13 cellular contexts compared by ENCODE assay signal in the genomic region with DNA sequence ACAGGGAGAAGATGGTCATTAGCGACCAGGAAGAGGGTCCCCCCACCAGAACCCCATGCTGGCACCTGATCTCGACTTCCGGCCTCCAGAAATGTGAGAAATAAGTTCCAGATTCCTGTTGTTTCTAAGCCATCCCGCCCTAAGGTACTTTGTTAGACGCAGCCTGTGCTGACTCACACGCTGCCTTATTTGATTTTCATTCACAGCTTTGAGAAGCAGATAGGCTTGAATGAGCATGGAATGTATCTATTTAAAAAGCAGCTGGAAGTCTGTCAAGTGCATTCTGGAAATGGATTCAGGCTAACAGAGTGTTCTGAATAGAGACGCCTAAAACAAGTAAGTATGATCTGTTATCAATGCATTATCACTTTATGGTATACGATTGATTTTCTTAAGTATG. TPM values are rescaled to one million over a fixed set of nuclear protein-coding genes. Genes with fewer than 3 reads are reported as not detected.
DNase-seq lines count a peak whose midpoint lies in the region; ATAC-seq lines count a peak whose summit lies in the region.
"Had no signal": no experiment of that assay in that cellular context is flagged by ENCODE, and none has a peak within 500 bp of the region (broad histone marks: within the 10 kb centered on the region; RNA-seq: fewer than 3 reads in every experiment).

No MANE protein-coding gene starts in this region.

- H3K27ac ChIP-seq in mesendoderm (ENCODE audit: low read depth, low read length), result no peak overlapping the region

- H3K4me1 Mint-ChIP-seq in dendritic cell treated with granulocyte-macrophage colony-stimulating factor and Interleukin-4, amounts not matched to agents 40 ng/mL and 50 ng/mL, for 4 days (ENCODE audit: low read depth), result peaks cover 46% of the 10 kb centered on the region
- H3K4me1 Mint-ChIP-seq: stimulated activated memory B cell treated with anti-CD40 and anti-IgM and Interleukin-4, amounts not matched to agents 10 μg/mL and 1 μg/mL and 100 μg/mL, for 72 hours had no signal

- H3K27me3 Mint-ChIP-seq in dendritic cell treated with granulocyte-macrophage colony-stimulating factor and Interleukin-4, amounts not matched to agents 40 ng/mL and 50 ng/mL, for 4 days, result no peaks in the 10 kb centered on the region
- H3K27me3 Mint-ChIP-seq: stimulated activated memory B cell treated with anti-CD40 and anti-IgM and Interleukin-4, amounts not matched to agents 10 μg/mL and 1 μg/mL and 100 μg/mL, for 72 hours had no signal

- no peak overlapping the region for H2BK15ac ChIP-seq in mesendoderm (replicated peaks; ENCODE audit: low read depth)

- H3K9ac ChIP-seq in mesendoderm (ENCODE audit: low read length), result no peak overlapping the region

- no peak overlapping the region for H2BK120ac ChIP-seq in mesendoderm (ENCODE audit: low read depth, low read length)

- peak; percentile 27 for DNase-seq in COLO668 (lab: John Stamatoyannopoulos, UW; ENCODE audit: unreplicated experiment)
- DNase-seq in NCI-H1092 treated with DMSO at 0.1 percent for 48 hours (lab: John Stamatoyannopoulos, UW), result peak; percentile 35
- DNase-seq in mesendoderm, result peak; percentile 25
- no peak for DNase-seq in cerebellum (ENCODE audit: low spot score)
- DNase-seq in SHP77 treated with DMSO at 0.1 percent for 48 hours (lab: John Stamatoyannopoulos, UW), result no peak
- DNase-seq: NCI-H187 treated with DMSO at 0.1 percent for 48 hours; SIG-M5; stimulated activated CD4-positive, alpha-beta T cell treated with anti-CD3 and anti-CD28 coated beads, Interleukin-15, amount 100 ng/mL, for 24 hours had no signal

- no peaks in the 10 kb centered on the region for H3K36me3 ChIP-seq in mesendoderm (ENCODE audit: control insufficient read depth, insufficient read depth, low read length)

- no CpG with 5 or more reads among the region's 8 CpGs for WGBS in mesendoderm (ENCODE audit: extremely low coverage, insufficient coverage, low lambda C conversion rate)

- intact Hi-C loops in dendritic cell treated with granulocyte-macrophage colony-stimulating factor and Interleukin-4, amounts not matched to agents 40 ng/mL and 50 ng/mL, for 4 days (cut with micrococcal nuclease), result no loop called here

- H3K56ac ChIP-seq in mesendoderm (ENCODE audit: low read length), result no peak overlapping the region

- peak overlapping the region; percentile 9 for H3K27ac Mint-ChIP-seq in dendritic cell treated with granulocyte-macrophage colony-stimulating factor and Interleukin-4, amounts not matched to agents 40 ng/mL and 50 ng/mL, for 4 days
- H3K27ac Mint-ChIP-seq: stimulated activated memory B cell treated with anti-CD40 and anti-IgM and Interleukin-4, amounts not matched to agents 10 μg/mL and 1 μg/mL and 100 μg/mL, for 72 hours had no signal

- no peak overlapping the region for H3K4me2 ChIP-seq in mesendoderm (ENCODE audit: low read length)

- H4K5ac ChIP-seq in mesendoderm (ENCODE audit: low read length), result no peak overlapping the region

- peaks cover 19% of the 10 kb centered on the region for H3K36me3 Mint-ChIP-seq in dendritic cell treated with granulocyte-macrophage colony-stimulating factor and Interleukin-4, amounts not matched to agents 40 ng/mL and 50 ng/mL, for 4 days (ENCODE audit: low read depth)
- H3K36me3 Mint-ChIP-seq: stimulated activated memory B cell treated with anti-CD40 and anti-IgM and Interleukin-4, amounts not matched to agents 10 μg/mL and 1 μg/mL and 100 μg/mL, for 72 hours had no signal

- H3K4ac ChIP-seq in mesendoderm (ENCODE audit: low read depth, low read length), result no peak overlapping the region

- H3K4me3 Mint-ChIP-seq in dendritic cell treated with granulocyte-macrophage colony-stimulating factor and Interleukin-4, amounts not matched to agents 40 ng/mL and 50 ng/mL, for 4 days, result no peak overlapping the region
- H3K4me3 Mint-ChIP-seq: stimulated activated memory B cell treated with anti-CD40 and anti-IgM and Interleukin-4, amounts not matched to agents 10 μg/mL and 1 μg/mL and 100 μg/mL, for 72 hours had no signal

- no peaks in the 10 kb centered on the region for H3K4me1 ChIP-seq in mesendoderm (ENCODE audit: control insufficient read depth, low read depth, low read length)

- no peaks in the 10 kb centered on the region for H3K79me1 ChIP-seq in mesendoderm (ENCODE audit: low read length)

- no peak overlapping the region for H2BK5ac ChIP-seq in mesendoderm (ENCODE audit: low read length)

- no peak overlapping the region for H3K23ac ChIP-seq in mesendoderm (ENCODE audit: low read length)

- no peak overlapping the region for H4K8ac ChIP-seq in mesendoderm (ENCODE audit: low read depth, low read length)

- H2AK5ac ChIP-seq in mesendoderm (ENCODE audit: low read length), result no peak overlapping the region

- ATAC-seq in HG03378 (IDR thresholded peaks at IDR 0.05; ENCODE audit: unreplicated experiment), result no peak
- ATAC-seq in GM18511 (IDR thresholded peaks at IDR 0.05; ENCODE audit: unreplicated experiment), result no peak
- ATAC-seq: activated CD4-positive, CD25-positive, alpha-beta regulatory T cell treated with anti-CD3 and anti-CD28 coated beads, Interleukin-2, amount 50 U/mL, for 24 hours; stimulated activated memory B cell treated with anti-CD40 and anti-IgM and Interleukin-4, amounts not matched to agents 10 μg/mL and 1 μg/mL and 100 μg/mL, for 72 hours had no signal

- no peaks in the 10 kb centered on the region for H3K9me3 Mint-ChIP-seq in dendritic cell treated with granulocyte-macrophage colony-stimulating factor and Interleukin-4, amounts not matched to agents 40 ng/mL and 50 ng/mL, for 4 days
- H3K9me3 Mint-ChIP-seq: stimulated activated memory B cell treated with anti-CD40 and anti-IgM and Interleukin-4, amounts not matched to agents 10 μg/mL and 1 μg/mL and 100 μg/mL, for 72 hours had no signal

- H3K27me3 ChIP-seq in mesendoderm (ENCODE audit: insufficient read depth, low read length, poor library complexity), result no peaks in the 10 kb centered on the region

- no peak overlapping the region for H3K18ac ChIP-seq in mesendoderm (ENCODE audit: low read length)

- H3K79me2 ChIP-seq in mesendoderm (ENCODE audit: control insufficient read depth, insufficient read depth, low read length), result no peaks in the 10 kb centered on the region

- H3K4me3 ChIP-seq in mesendoderm (ENCODE audit: low read length), result no peak overlapping the region

RNA-seq across cellular contexts. Expression of a gene that starts 8.3 kb away (rescaled TPM):
- polyA plus RNA-seq in mesendoderm (2013, experiment 1 of 2), result 0.11 TPM
- polyA plus RNA-seq in mesendoderm (2013, experiment 2 of 2), result 0.25 TPM
- total RNA-seq in cerebellum, result not detected

Comparison
In these comparisons a context has a peak if more than half of its experiments do, and no peak if none do; other contexts are left out.
1. DNase-seq: peak in COLO668 (single experiment), NCI-H1092 treated with DMSO at 0.1 percent for 48 hours (single experiment) and mesendoderm (single experiment); none in cerebellum (single experiment) and SHP77 treated with DMSO at 0.1 percent for 48 hours (single experiment).